ENCODE assay signal across 17 cellular contexts in genomic region chr3:70608434-70608833, GRCh38.
"Had no signal": no experiment of that assay in that cellular context is flagged by ENCODE, and none has a peak within 500 bp of the region (broad histone marks: within the 10 kb centered on the region; RNA-seq: fewer than 3 reads in every experiment).

No MANE protein-coding gene starts in this region.

- H3K27ac ChIP-seq: body of pancreas, dorsolateral prefrontal cortex, epithelial cell of prostate, right atrium auricular region, thyroid gland had no signal

- H3K36me3 ChIP-seq: right atrium auricular region, thyroid gland had no signal

- H3K4me3 ChIP-seq: body of pancreas, dorsolateral prefrontal cortex, right atrium auricular region, thyroid gland had no signal

- H3K4me1 ChIP-seq: body of pancreas, right atrium auricular region had no signal

- DNase-seq: activated B cell treated with CpG ODN at 0.5 μM for 24 hours; activated CD4-positive, alpha-beta memory T cell treated with anti-CD3 and anti-CD28 coated beads, Interleukin-2, amount 10 ng/mL, durations not matched to agents 7 days and 5 days; activated CD4-positive, alpha-beta T cell treated with anti-CD3 and anti-CD28 coated beads for 48 hours; activated CD8-positive, alpha-beta memory T cell treated with anti-CD3 and anti-CD28 coated beads, Interleukin-2, amount 10 ng/mL, durations not matched to agents 7 days and 5 days; caudate nucleus; dorsolateral prefrontal cortex; endodermal cell; foreskin melanocyte; hypothalamus; kidney; naive B cell; stimulated activated CD4-positive, alpha-beta T cell treated with anti-CD3 and anti-CD28 coated beads, Interleukin-2, amount 100 ng/mL, for 24 hours; stimulated activated naive CD4-positive, alpha-beta T cell treated with Interleukin-2 at 50 U/mL for 16 hours had no signal

- H3K9me3 ChIP-seq: body of pancreas, right atrium auricular region, thyroid gland had no signal

- H3K27me3 ChIP-seq: body of pancreas, right atrium auricular region, thyroid gland had no signal
